Comparison of ENCODE assay signal across 1 cellular context in the genomic region with DNA sequence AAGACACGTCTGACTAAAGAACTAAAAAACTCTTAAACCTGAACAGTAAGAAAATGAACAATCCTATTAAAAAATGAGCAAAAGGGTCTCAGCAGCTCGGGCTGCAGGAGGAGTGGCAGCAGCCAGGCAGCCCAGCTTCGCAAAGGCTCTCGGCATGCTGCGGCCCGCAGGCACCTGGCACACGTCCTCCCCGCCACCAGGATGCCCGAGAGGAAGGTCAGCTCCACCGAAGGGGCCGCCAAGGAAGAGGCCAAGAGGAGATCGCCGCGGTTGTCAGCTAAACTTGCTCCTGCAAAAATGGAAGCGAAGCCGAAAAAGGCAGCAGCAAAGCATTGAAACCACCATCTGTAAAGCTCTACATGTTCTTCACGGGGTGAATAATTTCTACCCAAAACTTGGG.
A peak's percentile ranks its signal among the peaks of the same experiment; 100 is the strongest.
TF ChIP-seq lines count a peak whose summit lies in the region.

No MANE protein-coding gene starts in this region.

TF ChIP-seq in H1, 55 proteins besides CTCF, POLR2A, EP300 and RAD21 (continued from another document):
- TF ChIP-seq MAX (IDR thresholded peaks at IDR 0.05) (0 out of 2 replicates have a peak, but pooled peaks have one; percentile 32), BCL11A (IDR thresholded peaks at IDR 0.05; ENCODE audit: low read depth in 2 of 2, low read length in 2 of 2) (no peak)
TF ChIP-seq in H1: peak in this region for 1.
